ENCODE assay signal across 8 cellular contexts in genomic region chr4:48016141-48017107, GRCh38. TPM values are rescaled to one million over a fixed set of nuclear protein-coding genes. Genes with fewer than 3 reads are reported as not detected.
DNase-seq lines count a peak whose midpoint lies in the region; ATAC-seq, FAIRE-seq and TF ChIP-seq lines count a peak whose summit lies in the region.

TSS of gene CNGA1 (minus strand) at chr4:48016681. CDS start at chr4:47952689, 63,992 bp downstream.
TSS of gene NIPAL1 (plus strand) at chr4:48016772. CDS start at chr4:48016840, 68 bp downstream.

- H3K4me3 ChIP-seq in prostate gland = peak within 1 kb of the TSS; percentile 48 to 54

- H3K9me3 Mint-ChIP-seq in activated naive CD8-positive, alpha-beta T cell treated with anti-CD3 and anti-CD28 coated beads, Interleukin-2, amount 50 U/mL, for 24 hours = no peaks in the 10 kb centered on the region

- no peaks in the 10 kb centered on the region for H3K27me3 ChIP-seq in prostate gland (replicated peaks; ENCODE audit: insufficient read depth)

- ATAC-seq in HG02610 (IDR thresholded peaks at IDR 0.05; ENCODE audit: unreplicated experiment) = peak; percentile 86
- peak; percentile 85 for ATAC-seq in activated naive CD8-positive, alpha-beta T cell treated with anti-CD3 and anti-CD28 coated beads, Interleukin-2, amount 50 U/mL, for 24 hours
- peak; percentile 99 for ATAC-seq in left ventricle myocardium superior

- peak; percentile 76 for TF ChIP-seq POLR2A in prostate gland (IDR thresholded peaks at IDR 0.05)

- H3K27ac Mint-ChIP-seq in activated naive CD8-positive, alpha-beta T cell treated with anti-CD3 and anti-CD28 coated beads, Interleukin-2, amount 50 U/mL, for 24 hours = peak within 1 kb of the TSS; percentile 66

- no peaks in the 10 kb centered on the region for H3K9me3 ChIP-seq in prostate gland

- TF ChIP-seq CTCF in GM12874 (IDR thresholded peaks at IDR 0.05; ENCODE audit: insufficient read depth, low read depth, low read length) (peak; percentile 58), prostate gland (IDR thresholded peaks at IDR 0.05) (peak in 2 of 4 experiments; percentile 25 to 38)

- no peaks in the 10 kb centered on the region for H3K36me3 ChIP-seq in prostate gland

- peak; percentile 62 for DNase-seq in NCI-H1048 (lab: John Stamatoyannopoulos, UW)
- peak; percentile 75 for DNase-seq in SW480 (ENCODE audit: low spot score)
- DNase-seq in activated naive CD8-positive, alpha-beta T cell treated with anti-CD3 and anti-CD28 coated beads, Interleukin-2, amount 50 U/mL, for 24 hours = peak; percentile 80
- peak; percentile 87 for DNase-seq in left ventricle myocardium superior
- DNase-seq in prostate gland (ENCODE audit: low spot score) = peak; percentile 85
- peak; percentile 98 for DNase-seq in urothelium cell line (ENCODE audit: low spot score)

- peak within 1 kb of the TSS; percentile 83 to 85 for H3K27ac ChIP-seq in prostate gland

- intact Hi-C loops in left ventricle myocardium superior (cut with micrococcal nuclease) = no loop called here
- intact Hi-C loops in prostate gland (cut with DNase I) = no loop called here

- FAIRE-seq in urothelium cell line (lab: Jason Lieb, UNC) = peak; percentile 81

- peak within 1 kb of the TSS; percentile 82 for H3K4me3 Mint-ChIP-seq in activated naive CD8-positive, alpha-beta T cell treated with anti-CD3 and anti-CD28 coated beads, Interleukin-2, amount 50 U/mL, for 24 hours

- H3K36me3 Mint-ChIP-seq in activated naive CD8-positive, alpha-beta T cell treated with anti-CD3 and anti-CD28 coated beads, Interleukin-2, amount 50 U/mL, for 24 hours (ENCODE audit: low read depth) = no peaks in the 10 kb centered on the region

- H3K4me1 Mint-ChIP-seq in activated naive CD8-positive, alpha-beta T cell treated with anti-CD3 and anti-CD28 coated beads, Interleukin-2, amount 50 U/mL, for 24 hours = peaks cover 27% of the 10 kb centered on the region

- 4% methylated on average over 31 of the region's 60 CpGs for WGBS in prostate gland

- H3K4me1 ChIP-seq in prostate gland (replicated peaks) = no peaks in the 10 kb centered on the region

- H3K27me3 Mint-ChIP-seq in activated naive CD8-positive, alpha-beta T cell treated with anti-CD3 and anti-CD28 coated beads, Interleukin-2, amount 50 U/mL, for 24 hours = peaks cover 7% of the 10 kb centered on the region

RNA-seq across cellular contexts. Expression of gene CNGA1, which starts in this region (rescaled TPM):
- total RNA-seq in left ventricle myocardium superior = not detected
- total RNA-seq in prostate gland = 1 to 10 TPM; 1.6 to 5.7 TPM

RNA-seq across cellular contexts. Expression of gene NIPAL1, which starts in this region (rescaled TPM):
- total RNA-seq in left ventricle myocardium superior = 0.07 TPM
- 1 to 10 TPM; 5.4 to 5.6 TPM for total RNA-seq in prostate gland

Comparison
In these comparisons a context has a peak if more than half of its experiments do, and no peak if none do; other contexts are left out.
1. Peak in every context shown above with its lines: DNase-seq, ATAC-seq, H3K4me3 ChIP-seq and H3K27ac ChIP-seq.
2. Peak in DNase-seq and ATAC-seq in left ventricle myocardium superior; RNA of the genes that start here not detected or under 1 TPM.